18 cellular contexts compared by ENCODE assay signal in genomic region chr7:54898659-54899340, GRCh38.
DNase-seq lines count a peak whose midpoint lies in the region; ATAC-seq and TF ChIP-seq lines count a peak whose summit lies in the region.
"Had no signal": no experiment of that assay in that cellular context is flagged by ENCODE, and none has a peak within 500 bp of the region (broad histone marks: within the 10 kb centered on the region; RNA-seq: fewer than 3 reads in every experiment).

No MANE protein-coding gene starts in this region.

- H3K27me3 ChIP-seq in right atrium auricular region (no peaks in the 10 kb centered on the region), gastroesophageal sphincter (no peaks in the 10 kb centered on the region), sigmoid colon (no peaks in the 10 kb centered on the region)

- WGBS in gastroesophageal sphincter (ENCODE audit: low coverage in 1 of 2), 2 donors = 51 to 55% methylated on average over 9 of the region's 9 CpGs
- WGBS in sigmoid colon, 2 donors = 68 to 78% methylated on average over 9 of the region's 9 CpGs

- H3K4me1 ChIP-seq in right atrium auricular region (no peaks in the 10 kb centered on the region), gastroesophageal sphincter (no peaks in the 10 kb centered on the region), sigmoid colon (no peaks in the 10 kb centered on the region)

- DNase-seq in Right ventricle myocardium superior (no peak), right atrium auricular region (ENCODE audit: low spot score) (no peak), sigmoid colon (peak; percentile 76), GM10266 (ENCODE audit: extremely low spot score) (no peak), NCI-H2029 treated with DMSO at 0.1 percent for 48 hours (lab: John Stamatoyannopoulos, UW) (no peak), DMS79 (lab: John Stamatoyannopoulos, UW) (no peak)
- DNase-seq: AML-193; Calu3; CD4-positive, CD25-positive, alpha-beta regulatory T cell; DND-41; MV-4-11; NCI-H1436; NCI-H2081; NCI-H524 treated with DMSO at 0.1 percent for 48 hours; RPMI8226 had no signal

- TF ChIP-seq POLR2A in gastroesophageal sphincter (IDR thresholded peaks at IDR 0.05) (no peak), sigmoid colon (IDR thresholded peaks at IDR 0.05) (no peak)

- intact Hi-C loops in Right ventricle myocardium superior (cut with DNase I) = no loop called here
- intact Hi-C loops in sigmoid colon (cut with DNase I) = no loop called here

- H3K27ac ChIP-seq in right atrium auricular region = peak overlapping the region in 1 of 2 donors; percentile 11
- H3K27ac ChIP-seq in gastroesophageal sphincter = peak overlapping the region in 3 of 4 donors; percentile 5 to 56 (median 24)
- H3K27ac ChIP-seq in sigmoid colon = peak overlapping the region in 1 of 4 donors; percentile 36

- H3K4me3 ChIP-seq in right atrium auricular region (no peak overlapping the region), gastroesophageal sphincter (no peak overlapping the region), sigmoid colon (no peak overlapping the region)
- H3K4me3 ChIP-seq: GM23338 had no signal

- TF ChIP-seq EP300 in gastroesophageal sphincter (IDR thresholded peaks at IDR 0.05) = no peak
- no peak for TF ChIP-seq EP300 in sigmoid colon (IDR thresholded peaks at IDR 0.05)

- peak; percentile 94 for ATAC-seq in Right ventricle myocardium superior (ENCODE audit: poor library complexity)
- peak; percentile 91 for ATAC-seq in gastroesophageal sphincter
- ATAC-seq in HG03108 (IDR thresholded peaks at IDR 0.05; ENCODE audit: unreplicated experiment) = no peak
- ATAC-seq: GM23338 had no signal

- H3K36me3 ChIP-seq in right atrium auricular region (no peaks in the 10 kb centered on the region), gastroesophageal sphincter (no peaks in the 10 kb centered on the region), sigmoid colon (no peaks in the 10 kb centered on the region)

- TF ChIP-seq CTCF in right atrium auricular region (IDR thresholded peaks at IDR 0.05) (no peak), gastroesophageal sphincter (IDR thresholded peaks at IDR 0.05) (no peak), sigmoid colon (IDR thresholded peaks at IDR 0.05) (no peak), GM10266 (IDR thresholded peaks at IDR 0.05; ENCODE audit: control insufficient read depth, insufficient read depth, low read depth, missing control alignments) (no peak)

- H3K9me3 ChIP-seq in right atrium auricular region (no peaks in the 10 kb centered on the region), gastroesophageal sphincter (no peaks in the 10 kb centered on the region), sigmoid colon (no peaks in the 10 kb centered on the region)
